8 cellular contexts compared by ENCODE assay signal in genomic region chr3:56988874-56989433, GRCh38.
DNase-seq lines count a peak whose midpoint lies in the region; ATAC-seq and TF ChIP-seq lines count a peak whose summit lies in the region.

No MANE protein-coding gene starts in this region.

- TF ChIP-seq EP300 in suprapubic skin (IDR thresholded peaks at IDR 0.05): no peak

- no peak for TF ChIP-seq POLR2A in suprapubic skin (IDR thresholded peaks at IDR 0.05)

- H3K27me3 ChIP-seq in neutrophil: no peaks in the 10 kb centered on the region
- no peaks in the 10 kb centered on the region for H3K27me3 ChIP-seq in suprapubic skin

- 18% methylated on average over 11 of the region's 11 CpGs for WGBS in suprapubic skin

- H3K9me3 ChIP-seq in neutrophil (no peaks in the 10 kb centered on the region), suprapubic skin (no peaks in the 10 kb centered on the region)

- ATAC-seq in HG02763 (IDR thresholded peaks at IDR 0.05; ENCODE audit: unreplicated experiment): no peak

- H3K27ac ChIP-seq in RWPE1 (no peak overlapping the region), neutrophil (no peak overlapping the region), suprapubic skin (peak overlapping the region; percentile 48)

- peak; percentile 78 for TF ChIP-seq CTCF in RWPE1 (conservative IDR thresholded peaks at IDR 0.05; ENCODE audit: low read depth)
- peak; percentile 74 for TF ChIP-seq CTCF in fibroblast of villous mesenchyme (IDR thresholded peaks at IDR 0.05; ENCODE audit: insufficient read depth, low read depth, low read length)
- TF ChIP-seq CTCF in neutrophil (IDR thresholded peaks at IDR 0.05): peak; percentile 68
- peak; percentile 63 to 88 for TF ChIP-seq CTCF in suprapubic skin (IDR thresholded peaks at IDR 0.05)

- DNase-seq in DMS79 treated with DMSO at 0.1 percent for 48 hours (lab: John Stamatoyannopoulos, UW) (peak; percentile 88), LHCN-M2 (ENCODE audit: low read depth) (peak; percentile 76), RWPE1 (ENCODE audit: low spot score) (peak; percentile 36), fibroblast of villous mesenchyme (ENCODE audit: low read depth) (peak; percentile 89), suprapubic skin (ENCODE audit: low spot score in 2 of 2) (peak; percentile 90 to 92)
- DNase-seq in activated T-helper 1 cell treated with anti-CD3 and anti-CD28 coated beads, Interleukin-2, amount 50 U/mL, for 16 hours (ENCODE audit: low read depth in 1 of 2, low spot score in 1 of 2): peak; percentile 48 to 49

- CTCF ChIA-PET in RWPE1 (lab: Yijun Ruan, JAX): interaction anchor here (0.6 to 2.4 kb wide), 11 partner anchors 89 to 292 kb away, joined by 3 to 27 read pairs (median 4); no protein-coding TSS in a partner anchor

- H3K4me1 ChIP-seq in neutrophil (ENCODE audit: control insufficient read depth in 1 of 2, insufficient read depth in 1 of 2, low read depth in 1 of 2, low read length in 1 of 2): no peaks in the 10 kb centered on the region
- peaks cover 27% of the 10 kb centered on the region for H3K4me1 ChIP-seq in suprapubic skin

- no peaks in the 10 kb centered on the region for H3K36me3 ChIP-seq in neutrophil
- no peaks in the 10 kb centered on the region for H3K36me3 ChIP-seq in suprapubic skin

- POLR2A ChIA-PET in RWPE1 (lab: Yijun Ruan, JAX; ENCODE audit: low non-redundant PET): no interaction called here

- no peak overlapping the region for H3K4me3 ChIP-seq in fibroblast of villous mesenchyme (ENCODE audit: low read depth, low read length)
- no peak overlapping the region for H3K4me3 ChIP-seq in neutrophil (ENCODE audit: low read depth in 1 of 2, low read length in 1 of 2)
- no peak overlapping the region for H3K4me3 ChIP-seq in suprapubic skin

Comparison
In these comparisons a context has a peak if more than half of its experiments do, and no peak if none do; other contexts are left out.
1. DNase-seq: peak in every context shown above with its lines; median percentile 91 in suprapubic skin; 89 in fibroblast of villous mesenchyme; 88 in DMS79 treated with DMSO at 0.1 percent for 48 hours; 76 in LHCN-M2; 48 in activated T-helper 1 cell treated with anti-CD3 and anti-CD28 coated beads, Interleukin-2, amount 50 U/mL, for 16 hours; 36 in RWPE1.